8 cellular contexts compared by ENCODE assay signal in genomic region chr1:181479137-181479745, GRCh38. TPM values are rescaled to one million over a fixed set of nuclear protein-coding genes. Genes with fewer than 3 reads are reported as not detected.
DNase-seq lines count a peak whose midpoint lies in the region; ATAC-seq and TF ChIP-seq lines count a peak whose summit lies in the region.

No MANE protein-coding gene starts in this region.

- CTCF ChIA-PET in Caco-2 (lab: Charles Lee): interaction anchor here (0.6 to 2.1 kb wide), 16 partner anchors 9 to 602 kb away, joined by 3 to 19 read pairs (median 4); no protein-coding TSS in a partner anchor

- no peaks in the 10 kb centered on the region for H3K4me1 ChIP-seq in Caco-2

- DNase-seq in Caco-2: peak; percentile 52 to 66
- peak; percentile 20 to 71 for DNase-seq in NCI-H446 (lab: John Stamatoyannopoulos, UW)
- peak; percentile 13 to 27 for DNase-seq in activated T-cell treated with anti-CD3 and anti-CD28 coated beads, Interleukin-2, amount 50 U/mL, for 72 hours
- DNase-seq in glutamatergic neuron: peak; percentile 58
- peak in 8 of 10 donors; percentile 45 to 93 (median 61) for DNase-seq in posterior cingulate gyrus

- intact Hi-C loops in Caco-2 (cut with micrococcal nuclease; ENCODE audit: unreplicated experiment) (loop anchor here (1.0 to 5.0 kb wide), 5 partner anchors 25 to 602 kb away; no protein-coding TSS in a partner anchor), posterior cingulate gyrus (cut with DNase I) (loop anchor here (1.0 to 10.0 kb wide), 5 partner anchors 197 to 916 kb away; partner anchors contain the start of gene GLUL)

- TF ChIP-seq CTCF in Caco-2 (IDR thresholded peaks at IDR 0.05; ENCODE audit: insufficient read depth in 1 of 2, low read depth in 1 of 2, low read length in 1 of 2, severe bottlenecking in 1 of 2, unreplicated experiment in 1 of 2) (peak; percentile 74 to 88), glutamatergic neuron (IDR thresholded peaks at IDR 0.05; ENCODE audit: partially characterized antibody, unreplicated experiment) (peak; percentile 66)

- H3K27me3 ChIP-seq in Caco-2 (replicated peaks; ENCODE audit: control insufficient read depth, insufficient read depth, low read length): no peaks in the 10 kb centered on the region

- H3K27me3 Mint-ChIP-seq in Caco-2 (ENCODE audit: insufficient read depth, unreplicated experiment) (peaks cover 3% of the 10 kb centered on the region), glutamatergic neuron (ENCODE audit: unreplicated experiment) (peaks cover 14% of the 10 kb centered on the region)
- peaks cover 45% of the 10 kb centered on the region for H3K27me3 Mint-ChIP-seq in activated T-cell treated with anti-CD3 and anti-CD28 coated beads, Interleukin-2, amount 50 U/mL, for 72 hours (ENCODE audit: low read depth)

- peak; percentile 48 for ATAC-seq in GM18909 (IDR thresholded peaks at IDR 0.05; ENCODE audit: poor library complexity, unreplicated experiment)
- peak; percentile 44 for ATAC-seq in HG03442 (IDR thresholded peaks at IDR 0.05; ENCODE audit: unreplicated experiment)
- ATAC-seq in activated T-cell treated with anti-CD3 and anti-CD28 coated beads, Interleukin-2, amount 50 U/mL, for 72 hours (replicated peaks in 1 of 2): peak; percentile 56 to 59
- ATAC-seq in GM19328 (IDR thresholded peaks at IDR 0.05; ENCODE audit: unreplicated experiment): no peak

- H3K4me3 Mint-ChIP-seq in Caco-2 (ENCODE audit: unreplicated experiment) (no peak overlapping the region), glutamatergic neuron (ENCODE audit: unreplicated experiment) (no peak overlapping the region)
- no peak overlapping the region for H3K4me3 Mint-ChIP-seq in activated T-cell treated with anti-CD3 and anti-CD28 coated beads, Interleukin-2, amount 50 U/mL, for 72 hours

- H3K9me3 Mint-ChIP-seq in Caco-2 (ENCODE audit: unreplicated experiment) (no peaks in the 10 kb centered on the region), glutamatergic neuron (ENCODE audit: unreplicated experiment) (peaks cover 2% of the 10 kb centered on the region)
- no peaks in the 10 kb centered on the region for H3K9me3 Mint-ChIP-seq in activated T-cell treated with anti-CD3 and anti-CD28 coated beads, Interleukin-2, amount 50 U/mL, for 72 hours

- H3K4me1 Mint-ChIP-seq in Caco-2 (ENCODE audit: low read depth, unreplicated experiment) (peaks cover 7% of the 10 kb centered on the region), glutamatergic neuron (ENCODE audit: low read depth, unreplicated experiment) (peaks cover 3% of the 10 kb centered on the region)
- peaks cover 16% of the 10 kb centered on the region for H3K4me1 Mint-ChIP-seq in activated T-cell treated with anti-CD3 and anti-CD28 coated beads, Interleukin-2, amount 50 U/mL, for 72 hours (ENCODE audit: low read depth)

- no peaks in the 10 kb centered on the region for H3K36me3 Mint-ChIP-seq in Caco-2 (ENCODE audit: insufficient read depth, unreplicated experiment)
- H3K36me3 Mint-ChIP-seq in activated T-cell treated with anti-CD3 and anti-CD28 coated beads, Interleukin-2, amount 50 U/mL, for 72 hours (ENCODE audit: insufficient read depth in 2 of 2): no peaks in the 10 kb centered on the region
- no peaks in the 10 kb centered on the region for H3K36me3 Mint-ChIP-seq in glutamatergic neuron (ENCODE audit: unreplicated experiment)

- no peaks in the 10 kb centered on the region for H3K36me3 ChIP-seq in Caco-2 (ENCODE audit: control insufficient read depth, insufficient read depth, low read length)

- H3K27ac Mint-ChIP-seq in Caco-2 (ENCODE audit: unreplicated experiment): no peak overlapping the region
- H3K27ac Mint-ChIP-seq in activated T-cell treated with anti-CD3 and anti-CD28 coated beads, Interleukin-2, amount 50 U/mL, for 72 hours: no peak overlapping the region
- no peak overlapping the region for H3K27ac Mint-ChIP-seq in glutamatergic neuron (ENCODE audit: unreplicated experiment)

- H3K4me3 ChIP-seq in Caco-2 (ENCODE audit: low read depth, low read length): no peak overlapping the region

- BruUV-seq in Caco-2 (replicated peaks; lab: Mats Ljungman, UMichigan): no TSS peak

- POLR2A ChIA-PET in Caco-2 (lab: Charles Lee): no interaction called here

- H3K9me3 ChIP-seq in Caco-2: no peaks in the 10 kb centered on the region

RNA-seq across cellular contexts. Expression of gene CACNA1E, which starts 4.1 kb away (rescaled TPM):
- total RNA-seq in Caco-2 (2022) (0.32 and 0.45 TPM in 2 replicates), glutamatergic neuron (ENCODE audit: unreplicated experiment) (8.8 TPM)
- total RNA-seq in activated T-cell treated with anti-CD3 and anti-CD28 coated beads, Interleukin-2, amount 50 U/mL, for 72 hours: under 1 TPM in 1 of 2 donors, not detected in 1; 0.02 TPM
